Comparison of ENCODE assay signal across 30 cellular contexts in genomic region chr3:97197830-97198229, GRCh38.
"Had no signal": no experiment of that assay in that cellular context is flagged by ENCODE, and none has a peak within 500 bp of the region (broad histone marks: within the 10 kb centered on the region; RNA-seq: fewer than 3 reads in every experiment).

No MANE protein-coding gene starts in this region.

- H3K9me3 ChIP-seq: adrenal gland, body of pancreas, colonic mucosa had no signal

- FAIRE-seq: frontal cortex had no signal

- H3K36me3 Mint-ChIP-seq: activated naive CD4-positive, alpha-beta T cell treated with anti-CD3 and anti-CD28 coated beads, Interleukin-2, amount 50 U/mL, for 24 hours; activated naive CD8-positive, alpha-beta T cell treated with anti-CD3 and anti-CD28 coated beads for 36 hours had no signal

- H3K36me3 ChIP-seq: adrenal gland, cardiac muscle cell, colonic mucosa had no signal

- H3K9me3 Mint-ChIP-seq: activated CD4-positive, alpha-beta memory T cell treated with anti-CD3 and anti-CD28 coated beads, Interleukin-2, amount 10 ng/mL, durations not matched to agents 7 days and 5 days; activated naive CD8-positive, alpha-beta T cell treated with anti-CD3 and anti-CD28 coated beads for 36 hours had no signal

- H3K27me3 ChIP-seq: adrenal gland, body of pancreas, cardiac muscle cell, colonic mucosa had no signal

- ATAC-seq: activated naive CD8-positive, alpha-beta T cell treated with anti-CD3 and anti-CD28 coated beads, Interleukin-2, amount 50 U/mL, for 24 hours; activated T-cell treated with anti-CD3 and anti-CD28 coated beads, Interleukin-2, amount 50 U/mL, for 72 hours; body of pancreas; esophagus mucosa; T-helper 17 cell had no signal

- H3K27ac ChIP-seq: adrenal gland, body of pancreas, cardiac muscle cell, colonic mucosa had no signal

- H3K4me3 Mint-ChIP-seq: activated CD4-positive, alpha-beta memory T cell treated with anti-CD3 and anti-CD28 coated beads, Interleukin-2, amount 10 ng/mL, durations not matched to agents 7 days and 5 days; activated CD4-positive, alpha-beta T cell treated with anti-CD3 and anti-CD28 coated beads, Interleukin-2, amount 10 ng/mL, durations not matched to agents 7 days and 5 days; activated naive CD4-positive, alpha-beta T cell treated with anti-CD3 and anti-CD28 coated beads, Interleukin-2, amount 50 U/mL, for 24 hours; activated naive CD8-positive, alpha-beta T cell treated with anti-CD3 and anti-CD28 coated beads for 36 hours; activated naive CD8-positive, alpha-beta T cell treated with anti-CD3 and anti-CD28 coated beads, Interleukin-2, amount 50 U/mL, for 24 hours; activated T-cell treated with anti-CD3 and anti-CD28 coated beads, Interleukin-2, amount 50 U/mL, for 24 hours; activated T-cell treated with anti-CD3 and anti-CD28 coated beads, Interleukin-2, amount 50 U/mL, for 72 hours; T-helper 17 cell had no signal

- H3K4me1 Mint-ChIP-seq: activated CD4-positive, alpha-beta memory T cell treated with anti-CD3 and anti-CD28 coated beads, Interleukin-2, amount 10 ng/mL, durations not matched to agents 7 days and 5 days; activated CD4-positive, alpha-beta T cell treated with anti-CD3 and anti-CD28 coated beads, Interleukin-2, amount 10 ng/mL, durations not matched to agents 7 days and 5 days; activated naive CD4-positive, alpha-beta T cell treated with anti-CD3 and anti-CD28 coated beads, Interleukin-2, amount 50 U/mL, for 24 hours; activated naive CD8-positive, alpha-beta T cell treated with anti-CD3 and anti-CD28 coated beads for 36 hours; activated naive CD8-positive, alpha-beta T cell treated with anti-CD3 and anti-CD28 coated beads, Interleukin-2, amount 50 U/mL, for 24 hours; T-helper 17 cell had no signal

- H3K4me3 ChIP-seq: adrenal gland, body of pancreas, cardiac muscle cell, colonic mucosa had no signal

- DNase-seq: activated CD4-positive, alpha-beta memory T cell treated with anti-CD3 and anti-CD28 coated beads, Interleukin-2, amount 10 ng/mL, durations not matched to agents 7 days and 5 days; activated CD4-positive, alpha-beta T cell treated with anti-CD3 and anti-CD28 coated beads for 1 hour; activated CD4-positive, alpha-beta T cell treated with anti-CD3 and anti-CD28 coated beads for 4 hours; activated CD4-positive, alpha-beta T cell treated with anti-CD3 and anti-CD28 coated beads, Interleukin-2, amount 10 ng/mL, durations not matched to agents 7 days and 5 days; activated CD4-positive, alpha-beta T cell treated with anti-CD3 and anti-CD28 coated beads, Interleukin-2, amount 50 U/mL, for 4 hours; activated CD8-positive, alpha-beta memory T cell treated with anti-CD3 and anti-CD28 coated beads, Interleukin-2, amount 50 U/mL, for 48 hours; activated effector memory CD4-positive, alpha-beta T cell treated with Interleukin-2 at 50 U/mL for 16 hours; activated gamma-delta T cell treated with Interleukin-2 at 50 U/mL for 16 hours; activated naive CD4-positive, alpha-beta T cell treated with Interleukin-2 at 50 U/mL for 16 hours; activated naive CD8-positive, alpha-beta T cell treated with anti-CD3 and anti-CD28 coated beads for 36 hours; activated naive CD8-positive, alpha-beta T cell treated with anti-CD3 and anti-CD28 coated beads, Interleukin-2, amount 50 U/mL, for 24 hours; activated T-cell treated with anti-CD3 and anti-CD28 coated beads for 4 hours; activated T-cell treated with anti-CD3 and anti-CD28 coated beads, Interleukin-2, amount 50 U/mL, for 24 hours; activated T-cell treated with anti-CD3 and anti-CD28 coated beads, Interleukin-2, amount 50 U/mL, for 72 hours; adrenal gland; amygdala; aorta; body of pancreas; central memory CD4-positive, alpha-beta T cell; cerebellar nuclear complex; colonic mucosa; effector CD8-positive, alpha-beta T cell; foreskin fibroblast; head of caudate nucleus; T-helper 1 cell; T-helper 17 cell had no signal

- H3K27me3 Mint-ChIP-seq: activated CD4-positive, alpha-beta memory T cell treated with anti-CD3 and anti-CD28 coated beads, Interleukin-2, amount 10 ng/mL, durations not matched to agents 7 days and 5 days; activated CD4-positive, alpha-beta T cell treated with anti-CD3 and anti-CD28 coated beads, Interleukin-2, amount 10 ng/mL, durations not matched to agents 7 days and 5 days; activated naive CD4-positive, alpha-beta T cell treated with anti-CD3 and anti-CD28 coated beads, Interleukin-2, amount 50 U/mL, for 24 hours; activated naive CD8-positive, alpha-beta T cell treated with anti-CD3 and anti-CD28 coated beads for 36 hours; activated naive CD8-positive, alpha-beta T cell treated with anti-CD3 and anti-CD28 coated beads, Interleukin-2, amount 50 U/mL, for 24 hours; activated T-cell treated with anti-CD3 and anti-CD28 coated beads, Interleukin-2, amount 50 U/mL, for 24 hours; T-helper 17 cell had no signal

- H3K27ac Mint-ChIP-seq: activated CD4-positive, alpha-beta memory T cell treated with anti-CD3 and anti-CD28 coated beads, Interleukin-2, amount 10 ng/mL, durations not matched to agents 7 days and 5 days; activated CD4-positive, alpha-beta T cell treated with anti-CD3 and anti-CD28 coated beads, Interleukin-2, amount 10 ng/mL, durations not matched to agents 7 days and 5 days; activated naive CD4-positive, alpha-beta T cell treated with anti-CD3 and anti-CD28 coated beads, Interleukin-2, amount 50 U/mL, for 24 hours; activated naive CD8-positive, alpha-beta T cell treated with anti-CD3 and anti-CD28 coated beads for 36 hours; activated naive CD8-positive, alpha-beta T cell treated with anti-CD3 and anti-CD28 coated beads, Interleukin-2, amount 50 U/mL, for 24 hours; activated T-cell treated with anti-CD3 and anti-CD28 coated beads, Interleukin-2, amount 50 U/mL, for 24 hours; activated T-cell treated with anti-CD3 and anti-CD28 coated beads, Interleukin-2, amount 50 U/mL, for 72 hours; T-helper 17 cell had no signal

- H3K4me1 ChIP-seq: adrenal gland, body of pancreas, colonic mucosa had no signal
